In the genomic region with DNA sequence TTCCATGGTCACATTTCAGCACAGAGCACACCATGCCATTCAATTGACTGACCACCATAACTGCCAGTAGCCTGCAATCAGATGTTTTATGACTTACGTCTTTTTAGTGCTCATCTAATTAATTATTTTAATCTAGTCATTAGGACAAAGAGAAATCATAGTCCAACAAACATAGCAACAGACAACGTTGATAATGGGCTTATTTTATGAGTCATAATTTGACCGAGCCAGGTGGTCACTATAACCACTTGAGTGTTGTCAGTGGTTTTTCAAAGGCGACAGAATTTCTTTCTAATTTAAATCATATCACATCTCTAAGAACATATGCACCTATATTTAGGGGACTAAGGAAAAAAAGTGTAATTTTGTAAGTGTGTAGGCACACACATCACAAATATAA, we compare ENCODE assay signal across 9 cellular contexts. TPM values are rescaled to one million over a fixed set of nuclear protein-coding genes. Genes with fewer than 3 reads are reported as not detected.
DNase-seq lines count a peak whose midpoint lies in the region; ATAC-seq and TF ChIP-seq lines count a peak whose summit lies in the region.
"Had no signal": no experiment of that assay in that cellular context is flagged by ENCODE, and none has a peak within 500 bp of the region (broad histone marks: within the 10 kb centered on the region; RNA-seq: fewer than 3 reads in every experiment).

No MANE protein-coding gene starts in this region.

- H3F3A ChIP-seq in PC-9 (ENCODE audit: insufficient read depth, low read depth) = peaks cover 11% of the 10 kb centered on the region

- peak overlapping the region; percentile 84; the same call in 1 of the 2 replicates for H3K4me3 ChIP-seq in PC-9
- H3K4me3 ChIP-seq in fibroblast of mammary gland (ENCODE audit: control insufficient read depth, low read depth, low read length) = peak overlapping the region; percentile 98

- POLR2A ChIA-PET in PC-9 (lab: Charles Lee; ENCODE audit: unreplicated experiment) = no interaction called here

- DNase-seq in T-helper 2 cell treated with Interferon-gamma antibody and Interleukin-4, amounts not matched to agents 5 μg/mL and 100 μg/mL, for 36 hours (ENCODE audit: low spot score) = no peak
- no peak for DNase-seq in T-helper 2 cell
- DNase-seq in PC-9 = no peak
- no peak for DNase-seq in fibroblast of mammary gland (ENCODE audit: low read depth)
- no peak for DNase-seq in stimulated activated effector memory CD8-positive, alpha-beta T cell treated with anti-CD3 and anti-CD28 coated beads, Interleukin-12 subunit alpha, Interleukin-12 subunit beta, amount 100 ng/mL, for 72 hours (ENCODE audit: low spot score in 2 of 2)

- H3K4me1 Mint-ChIP-seq in T-helper 2 cell treated with Interferon-gamma antibody and Interleukin-4, amounts not matched to agents 5 μg/mL and 100 μg/mL, for 36 hours (ENCODE audit: low read depth) = peaks cover 21% of the 10 kb centered on the region
- H3K4me1 Mint-ChIP-seq in stimulated activated effector memory CD8-positive, alpha-beta T cell treated with anti-CD3 and anti-CD28 coated beads, Interleukin-12 subunit alpha, Interleukin-12 subunit beta, amount 100 ng/mL, for 72 hours = peaks cover 39% of the 10 kb centered on the region

- peaks cover 29% of the 10 kb centered on the region for H3K36me3 Mint-ChIP-seq in T-helper 2 cell treated with Interferon-gamma antibody and Interleukin-4, amounts not matched to agents 5 μg/mL and 100 μg/mL, for 36 hours (ENCODE audit: low read depth)
- H3K36me3 Mint-ChIP-seq in stimulated activated effector memory CD8-positive, alpha-beta T cell treated with anti-CD3 and anti-CD28 coated beads, Interleukin-12 subunit alpha, Interleukin-12 subunit beta, amount 100 ng/mL, for 72 hours = peaks cover 68% of the 10 kb centered on the region

- H3K27ac ChIP-seq in PC-9 = 0 out of 2 replicates have a peak overlapping the region, but pooled peaks have one; percentile 68

- H3K79me2 ChIP-seq in PC-9 (ENCODE audit: low read depth) = peaks cover 12% of the 10 kb centered on the region

- no peak for TF ChIP-seq CTCF in PC-9 (conservative IDR thresholded peaks at IDR 0.05)
- TF ChIP-seq CTCF in fibroblast of mammary gland (conservative IDR thresholded peaks at IDR 0.05; ENCODE audit: control insufficient read depth, insufficient read depth, low read depth, low read length) = no peak

- H2AFZ ChIP-seq in PC-9 = no peak overlapping the region

- H3K27me3 Mint-ChIP-seq in T-helper 2 cell treated with Interferon-gamma antibody and Interleukin-4, amounts not matched to agents 5 μg/mL and 100 μg/mL, for 36 hours (ENCODE audit: low read depth) = no peaks in the 10 kb centered on the region

- H3K27ac Mint-ChIP-seq in T-helper 2 cell treated with Interferon-gamma antibody and Interleukin-4, amounts not matched to agents 5 μg/mL and 100 μg/mL, for 36 hours = no peak overlapping the region
- H3K27ac Mint-ChIP-seq in stimulated activated effector memory CD8-positive, alpha-beta T cell treated with anti-CD3 and anti-CD28 coated beads, Interleukin-12 subunit alpha, Interleukin-12 subunit beta, amount 100 ng/mL, for 72 hours = peak overlapping the region; percentile 96

- ATAC-seq in stimulated activated effector memory CD8-positive, alpha-beta T cell treated with anti-CD3 and anti-CD28 coated beads, Interleukin-12 subunit alpha, Interleukin-12 subunit beta, amount 100 ng/mL, for 72 hours = no peak
- ATAC-seq in HG02885 (IDR thresholded peaks at IDR 0.05; ENCODE audit: poor library complexity, unreplicated experiment) (no peak), GM21717 (IDR thresholded peaks at IDR 0.05; ENCODE audit: unreplicated experiment) (no peak), GM18858 (IDR thresholded peaks at IDR 0.05; ENCODE audit: unreplicated experiment) (no peak)
- ATAC-seq: Panc1 had no signal

- no peaks in the 10 kb centered on the region for H3K27me3 ChIP-seq in PC-9 (ENCODE audit: insufficient read depth, low read depth)

- H3K36me3 ChIP-seq in PC-9 (ENCODE audit: low read depth) = no peaks in the 10 kb centered on the region

- peaks cover 9% of the 10 kb centered on the region for H3K4me1 ChIP-seq in PC-9 (replicated peaks; ENCODE audit: insufficient read depth)

- H3K9me3 Mint-ChIP-seq in T-helper 2 cell treated with Interferon-gamma antibody and Interleukin-4, amounts not matched to agents 5 μg/mL and 100 μg/mL, for 36 hours = no peaks in the 10 kb centered on the region
- no peaks in the 10 kb centered on the region for H3K9me3 Mint-ChIP-seq in stimulated activated effector memory CD8-positive, alpha-beta T cell treated with anti-CD3 and anti-CD28 coated beads, Interleukin-12 subunit alpha, Interleukin-12 subunit beta, amount 100 ng/mL, for 72 hours

- no peaks in the 10 kb centered on the region for H4K20me1 ChIP-seq in PC-9 (ENCODE audit: insufficient read depth)

- intact Hi-C loops in PC-9 (cut with micrococcal nuclease; ENCODE audit: unreplicated experiment) = no loop called here

- CTCF ChIA-PET in PC-9 (lab: Charles Lee) = no interaction called here

- H3K4me2 ChIP-seq in PC-9 = peak overlapping the region; percentile 73

- no peaks in the 10 kb centered on the region for H3K9me2 ChIP-seq in PC-9 (ENCODE audit: insufficient read depth)

- H3K9me3 ChIP-seq in PC-9 (ENCODE audit: insufficient read depth, low read depth) = no peaks in the 10 kb centered on the region

- peak overlapping the region; percentile 40 for H3K4me3 Mint-ChIP-seq in T-helper 2 cell treated with Interferon-gamma antibody and Interleukin-4, amounts not matched to agents 5 μg/mL and 100 μg/mL, for 36 hours
- H3K4me3 Mint-ChIP-seq in stimulated activated effector memory CD8-positive, alpha-beta T cell treated with anti-CD3 and anti-CD28 coated beads, Interleukin-12 subunit alpha, Interleukin-12 subunit beta, amount 100 ng/mL, for 72 hours = peak overlapping the region; percentile 91

- no TSS peak for BruUV-seq in PC-9 (replicated peaks; lab: Mats Ljungman, UMichigan)

RNA-seq across cellular contexts. Expression of a gene that starts 1.9 kb away (rescaled TPM):
- total RNA-seq in PC-9 (2021) = 10.2 and 17.3 TPM in 2 replicates

RNA-seq across cellular contexts. Expression of a gene that starts 54.6 kb away (rescaled TPM):
- total RNA-seq in PC-9 (2021) = 0.53 and 0.87 TPM in 2 replicates
